In the genomic region with DNA sequence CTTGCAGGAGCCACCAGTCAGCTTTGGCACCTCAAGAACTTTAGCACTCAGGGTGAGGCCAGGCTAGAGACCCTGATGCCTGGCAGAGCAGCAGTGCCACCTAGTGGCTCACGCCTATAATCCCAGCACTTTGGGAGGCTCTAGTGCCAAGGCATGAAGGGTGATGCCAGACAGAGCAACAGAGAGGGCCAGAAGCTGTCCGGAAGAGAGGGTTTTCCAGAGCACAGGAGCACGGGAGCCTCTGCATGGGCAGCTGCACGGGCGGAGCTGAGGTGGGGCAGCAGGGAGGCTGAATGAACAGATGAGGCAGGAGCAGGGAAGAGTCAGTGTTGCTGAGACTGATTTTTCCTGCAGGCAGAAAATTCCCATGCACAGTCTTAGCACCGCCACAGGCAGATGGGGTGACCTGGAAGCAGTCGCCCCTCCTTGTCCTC, we compare ENCODE assay signal across 8 cellular contexts. TPM values are rescaled to one million over a fixed set of nuclear protein-coding genes. Genes with fewer than 3 reads are reported as not detected.
DNase-seq lines count a peak whose midpoint lies in the region; ATAC-seq, FAIRE-seq and TF ChIP-seq lines count a peak whose summit lies in the region.

No MANE protein-coding gene starts in this region.

- H3K27me3 ChIP-seq in IMR-90 (ENCODE audit: control insufficient read depth, insufficient read depth, low read length) (no peaks in the 10 kb centered on the region), cardiac muscle cell (no peaks in the 10 kb centered on the region)

- H2AK9ac ChIP-seq in IMR-90 (replicated peaks; ENCODE audit: low read depth, low read length, poor library complexity): no peak overlapping the region

- H4K8ac ChIP-seq in IMR-90 (ENCODE audit: low read depth in 2 of 2, low read length in 2 of 2): no peak overlapping the region

- no peak overlapping the region for H2AK5ac ChIP-seq in IMR-90 (ENCODE audit: low read depth, low read length)

- peak; percentile 71 for TF ChIP-seq CTCF in D721Med (IDR thresholded peaks at IDR 0.05; ENCODE audit: insufficient read depth, missing control alignments)
- TF ChIP-seq CTCF in IMR-90 (conservative IDR thresholded peaks at IDR 0.05; ENCODE audit: low read depth, low read length): peak; percentile 85
- peak; percentile 96 for TF ChIP-seq CTCF in cardiac muscle cell (IDR thresholded peaks at IDR 0.05; ENCODE audit: low read depth, low read length)

- H3K14ac ChIP-seq in IMR-90 (replicated peaks; ENCODE audit: low read depth, low read length): no peak overlapping the region

- H3K4me1 ChIP-seq in IMR-90 (ENCODE audit: control insufficient read depth, insufficient read depth, low read length) (peaks cover 3% of the 10 kb centered on the region; the same call in 1 of the 2 replicates), cardiac muscle cell (ENCODE audit: low read depth) (no peaks in the 10 kb centered on the region)

- H4K20me1 ChIP-seq in IMR-90 (ENCODE audit: insufficient read depth, low read length): no peaks in the 10 kb centered on the region

- BruUV-seq in IMR-90 (replicated peaks; lab: Mats Ljungman, UMichigan): no TSS peak

- H3K4ac ChIP-seq in IMR-90 (ENCODE audit: low read depth, low read length): no peak overlapping the region

- H4K5ac ChIP-seq in IMR-90 (ENCODE audit: low read depth, low read length): no peak overlapping the region

- H3K36me3 ChIP-seq in IMR-90 (ENCODE audit: control insufficient read depth, insufficient read depth, low read length) (no peaks in the 10 kb centered on the region), cardiac muscle cell (no peaks in the 10 kb centered on the region)

- no peak overlapping the region for H3K9ac ChIP-seq in IMR-90 (ENCODE audit: low read depth, low read length)

- no peak overlapping the region for H3K56ac ChIP-seq in IMR-90 (ENCODE audit: extremely low read depth, insufficient read depth, low read length)

- H4K91ac ChIP-seq in IMR-90 (ENCODE audit: insufficient read depth, low read depth, low read length): no peak overlapping the region

- in situ Hi-C loops in IMR-90 (cut with MboI; ENCODE audit: low sequenced_read_pairs): loop anchor here (10.0 to 25.0 kb wide), 2 partner anchors 653 to 881 kb away; no protein-coding TSS in a partner anchor

- TF ChIP-seq POLR2A in IMR-90 (IDR thresholded peaks at IDR 0.05; ENCODE audit: low read depth, low read length): no peak

- intact Hi-C loops in IMR-90 (cut with micrococcal nuclease): loop anchor here (1.0 to 10.0 kb wide), 4 partner anchors 291 to 694 kb away; no protein-coding TSS in a partner anchor

- POLR2A ChIA-PET in IMR-90 (lab: Charles Lee; ENCODE audit: unreplicated experiment): no interaction called here

- 40% methylated on average over 2 of the region's 7 CpGs; no CpG with 5 or more reads in 1 of the 2 experiments for WGBS in IMR-90 (ENCODE audit: extremely low coverage in 2 of 2, insufficient read length in 1 of 2), 2 experiments

- no peaks in the 10 kb centered on the region for H3K9me3 ChIP-seq in IMR-90 (ENCODE audit: control insufficient read depth, insufficient read depth, low read length)
- no peaks in the 10 kb centered on the region for H3K9me3 ChIP-seq in cardiac muscle cell (ENCODE audit: low read depth)

- H3K4me2 ChIP-seq in IMR-90 (ENCODE audit: low read depth, low read length): no peak overlapping the region

- H3K4me3 ChIP-seq in IMR-90 (ENCODE audit: insufficient read depth, low read depth, low read length) (no peak overlapping the region), cardiac muscle cell (no peak overlapping the region)

- no peak overlapping the region for H3K18ac ChIP-seq in IMR-90 (ENCODE audit: low read depth, low read length)

- no peaks in the 10 kb centered on the region for H3K36me3 Mint-ChIP-seq in activated naive CD4-positive, alpha-beta T cell treated with anti-CD3 and anti-CD28 coated beads, Interleukin-2, amount 10 ng/mL, durations not matched to agents 7 days and 5 days

- H3K27ac ChIP-seq in IMR-90 (ENCODE audit: insufficient read depth, low read length): no peak overlapping the region
- H3K27ac ChIP-seq in cardiac muscle cell: no peak overlapping the region

- H2BK20ac ChIP-seq in IMR-90 (ENCODE audit: low read depth, low read length): no peak overlapping the region

- no peak overlapping the region for H3K27ac Mint-ChIP-seq in activated naive CD4-positive, alpha-beta T cell treated with anti-CD3 and anti-CD28 coated beads, Interleukin-2, amount 10 ng/mL, durations not matched to agents 7 days and 5 days

- H3K4me3 Mint-ChIP-seq in activated naive CD4-positive, alpha-beta T cell treated with anti-CD3 and anti-CD28 coated beads, Interleukin-2, amount 10 ng/mL, durations not matched to agents 7 days and 5 days: no peak overlapping the region

- H2BK15ac ChIP-seq in IMR-90 (ENCODE audit: low read depth, low read length): no peak overlapping the region

- H3K9me3 Mint-ChIP-seq in activated naive CD4-positive, alpha-beta T cell treated with anti-CD3 and anti-CD28 coated beads, Interleukin-2, amount 10 ng/mL, durations not matched to agents 7 days and 5 days: no peaks in the 10 kb centered on the region

- no peak overlapping the region for H2BK5ac ChIP-seq in IMR-90 (ENCODE audit: low read depth, low read length, poor library complexity, severe bottlenecking)

- dilution Hi-C loops in IMR-90 (cut with HindIII; ENCODE audit: low sequenced_read_pairs, unreplicated experiment): no loop called here

- H3K4me1 Mint-ChIP-seq in activated naive CD4-positive, alpha-beta T cell treated with anti-CD3 and anti-CD28 coated beads, Interleukin-2, amount 10 ng/mL, durations not matched to agents 7 days and 5 days: no peaks in the 10 kb centered on the region

- H3K27me3 Mint-ChIP-seq in activated naive CD4-positive, alpha-beta T cell treated with anti-CD3 and anti-CD28 coated beads, Interleukin-2, amount 10 ng/mL, durations not matched to agents 7 days and 5 days: peaks cover 5% of the 10 kb centered on the region

- H3K23ac ChIP-seq in IMR-90 (ENCODE audit: low read depth, low read length): no peak overlapping the region

- CTCF ChIA-PET in IMR-90 (lab: Yijun Ruan, JAX): interaction anchor here (0.6 to 2.4 kb wide), 6 partner anchors 8 to 701 kb away, joined by 4 to 9 read pairs (median 6); no protein-coding TSS in a partner anchor
- CTCF ChIA-PET in activated naive CD4-positive, alpha-beta T cell treated with anti-CD3 and anti-CD28 coated beads, Interleukin-2, amount 10 ng/mL, durations not matched to agents 7 days and 5 days (lab: Charles Lee): interaction anchor here (0.7 to 10.3 kb wide), 9 partner anchors 12 to 693 kb away, joined by 3 to 122 read pairs (median 6); no protein-coding TSS in a partner anchor

- peak; percentile 73 for ATAC-seq in GM19468 (IDR thresholded peaks at IDR 0.05; ENCODE audit: extremely low read depth, unreplicated experiment)
- ATAC-seq in IMR-90 (ENCODE audit: low read depth): peak; percentile 84

- H3K9me1 ChIP-seq in IMR-90 (ENCODE audit: insufficient read depth, low read length): no peaks in the 10 kb centered on the region

- peak overlapping the region; percentile 81 for H2AFZ ChIP-seq in IMR-90 (replicated peaks; ENCODE audit: low read length, poor library complexity)

- FAIRE-seq in D721Med (lab: Jason Lieb, UNC): no peak

- no peaks in the 10 kb centered on the region for H3K79me1 ChIP-seq in IMR-90 (ENCODE audit: low read depth in 1 of 2, low read length in 2 of 2)

- no peak overlapping the region for H2BK120ac ChIP-seq in IMR-90 (ENCODE audit: low read depth, low read length)

- TF ChIP-seq RAD21 in IMR-90 (IDR thresholded peaks at IDR 0.05; ENCODE audit: low read length): peak; percentile 77

- DNase-seq in D721Med (ENCODE audit: insufficient read length, low spot score): peak; percentile 66
- DNase-seq in IMR-90: peak; percentile 57
- DNase-seq in SHP77 treated with DMSO at 0.1 percent for 48 hours (lab: John Stamatoyannopoulos, UW): peak; percentile 68
- peak; percentile 72 for DNase-seq in activated naive CD4-positive, alpha-beta T cell treated with anti-CD3 and anti-CD28 coated beads, Interleukin-2, amount 10 ng/mL, durations not matched to agents 7 days and 5 days
- DNase-seq in cardiac muscle cell (ENCODE audit: low read depth in 1 of 2, low spot score in 1 of 2): peak; percentile 83
- peak; percentile 10 for DNase-seq in pulmonary artery endothelial cell (ENCODE audit: low read depth, low spot score)
- no peak for DNase-seq in NK-92 (lab: John Stamatoyannopoulos, UW; ENCODE audit: unreplicated experiment)

TF ChIP-seq in IMR-90, 13 proteins besides CTCF, POLR2A, EP300 and RAD21:
- TF ChIP-seq SMC3 (IDR thresholded peaks at IDR 0.05; ENCODE audit: low read depth, low read length): peak; percentile 55; the same call in 1 of the 2 replicates
- no peak for TF ChIP-seq RFX5 (IDR thresholded peaks at IDR 0.05; ENCODE audit: low read depth, low read length)

RNA-seq across cellular contexts. Expression of a gene that starts 38.9 kb away (rescaled TPM):
- total RNA-seq in IMR-90 (2012; rRNA removed) (0.28 and 0.54 TPM in 2 replicates), cardiac muscle cell (1.3 and 3.1 TPM in 2 replicates), pulmonary artery endothelial cell (0.07 and 0.71 TPM in 2 replicates)
- polyA plus RNA-seq in IMR-90 (2012; rRNA removed) (0.63 and 0.98 TPM in 2 replicates), cardiac muscle cell (0.72 and 1.7 TPM in 2 replicates)
- 0.08 and 0.24 TPM in 2 replicates for polyA plus RNA-seq in IMR-90 (2012; cell fraction: cytosol; rRNA removed)
- 2.2 and 6.4 TPM in 2 replicates for polyA plus RNA-seq in IMR-90 (2012; cell fraction: nucleus; rRNA removed; ENCODE audit: low replicate concordance)
